30 cellular contexts compared by ENCODE assay signal in genomic region chr5:137164961-137165360, GRCh38.
"Had no signal": no experiment of that assay in that cellular context is flagged by ENCODE, and none has a peak within 500 bp of the region (broad histone marks: within the 10 kb centered on the region; RNA-seq: fewer than 3 reads in every experiment).

No MANE protein-coding gene starts in this region.

- H3K4me3 ChIP-seq: adrenal gland, body of pancreas, cardiac muscle cell, colonic mucosa, esophagus muscularis mucosa, gastroesophageal sphincter had no signal

- H3K27me3 ChIP-seq: adrenal gland, body of pancreas, cardiac muscle cell, colonic mucosa, esophagus muscularis mucosa, gastroesophageal sphincter had no signal

- H3K4me1 ChIP-seq: adrenal gland, body of pancreas, colonic mucosa, gastroesophageal sphincter had no signal

- H3K36me3 ChIP-seq: adrenal gland, cardiac muscle cell, colonic mucosa, esophagus muscularis mucosa, gastroesophageal sphincter, WERI-Rb-1 had no signal

- DNase-seq: activated B cell treated with CpG ODN at 0.5 μM for 24 hours; activated CD4-positive, alpha-beta memory T cell treated with anti-CD3 and anti-CD28 coated beads for 36 hours; activated CD4-positive, alpha-beta T cell treated with anti-CD3 and anti-CD28 coated beads, Interleukin-2, amount 10 ng/mL, durations not matched to agents 24 days and 14 days; activated CD8-positive, alpha-beta memory T cell treated with anti-CD3 and anti-CD28 coated beads, Interleukin-2, amount 10 ng/mL, durations not matched to agents 7 days and 5 days; activated CD8-positive, alpha-beta memory T cell treated with anti-CD3 and anti-CD28 coated beads, Interleukin-2, amount 50 U/mL, for 4 hours; activated CD8-positive, alpha-beta T cell treated with anti-CD3 and anti-CD28 coated beads, Interleukin-2, amount 10 ng/mL, durations not matched to agents 7 days and 5 days; activated effector memory CD4-positive, alpha-beta T cell treated with anti-CD3 and anti-CD28 coated beads, Interleukin-2, amount 50 U/mL, for 16 hours; activated naive CD4-positive, alpha-beta T cell treated with anti-CD3 and anti-CD28 coated beads for 36 hours; activated naive CD8-positive, alpha-beta T cell treated with anti-CD3 and anti-CD28 coated beads for 36 hours; activated naive CD8-positive, alpha-beta T cell treated with anti-CD3 and anti-CD28 coated beads, Interleukin-2, amount 50 U/mL, for 24 hours; activated T-cell treated with anti-CD3 and anti-CD28 coated beads, Interleukin-2, amount 50 U/mL, for 1 hour; activated T-cell treated with anti-CD3 and anti-CD28 coated beads, Interleukin-2, amount 50 U/mL, for 48 hours; adrenal gland; amygdala; aorta; body of pancreas; central memory CD4-positive, alpha-beta T cell; cerebellar nuclear complex; colonic mucosa; effector CD8-positive, alpha-beta T cell; erythroblast; foreskin melanocyte; hippocampal formation; T-helper 17 cell; T1000; WERI-Rb-1 had no signal

- ATAC-seq: activated CD4-positive, CD25-positive, alpha-beta regulatory T cell treated with anti-CD3 and anti-CD28 coated beads, Interleukin-2, amount 50 U/mL, for 24 hours; activated CD8-positive, alpha-beta memory T cell treated with anti-CD3 and anti-CD28 coated beads, Interleukin-2, amount 10 ng/mL, durations not matched to agents 7 days and 5 days; activated CD8-positive, alpha-beta T cell treated with anti-CD3 and anti-CD28 coated beads, Interleukin-2, amount 10 ng/mL, durations not matched to agents 7 days and 5 days; activated naive CD8-positive, alpha-beta T cell treated with anti-CD3 and anti-CD28 coated beads, Interleukin-2, amount 50 U/mL, for 24 hours; body of pancreas; gastroesophageal sphincter; T-helper 17 cell had no signal

- H3K27ac ChIP-seq: adrenal gland, body of pancreas, cardiac muscle cell, colonic mucosa, esophagus muscularis mucosa, gastroesophageal sphincter, WERI-Rb-1 had no signal

- H3K9me3 ChIP-seq: adrenal gland, body of pancreas, colonic mucosa, esophagus muscularis mucosa, gastroesophageal sphincter had no signal
